ENCODE assay signal across 11 cellular contexts in the genomic region with DNA sequence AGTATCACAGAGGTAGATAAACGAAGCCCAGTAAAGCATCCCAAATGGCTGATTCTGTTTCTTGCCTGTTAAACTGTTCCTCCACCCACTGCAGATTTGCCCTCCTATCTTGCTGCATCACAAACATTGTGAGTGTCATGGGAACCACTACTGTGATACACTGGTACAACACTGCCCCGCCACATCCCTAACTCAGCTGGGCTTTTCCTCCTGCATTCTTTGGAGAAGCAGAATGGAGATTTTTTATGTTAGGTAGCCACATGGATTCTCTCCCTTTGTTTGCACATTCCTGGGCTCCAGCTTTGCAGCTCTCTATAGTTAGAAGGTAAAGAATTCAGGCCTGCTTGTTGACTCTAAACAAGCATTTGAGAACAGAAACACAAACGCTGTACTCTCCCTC.
DNase-seq lines count a peak whose midpoint lies in the region; ATAC-seq and TF ChIP-seq lines count a peak whose summit lies in the region.
"Had no signal": no experiment of that assay in that cellular context is flagged by ENCODE, and none has a peak within 500 bp of the region (broad histone marks: within the 10 kb centered on the region; RNA-seq: fewer than 3 reads in every experiment).

No MANE protein-coding gene starts in this region.

- H3K36me3 Mint-ChIP-seq in brain: peaks cover 53% of the 10 kb centered on the region
- H3K36me3 Mint-ChIP-seq: natural killer cell treated with Interleukin-12 subunit alpha and Interleukin-12 subunit beta and Interleukin-15 and Interleukin-18, amount 100 ng/mL, for 72 hours had no signal

- CTCF ChIA-PET in HEK293T (lab: Yijun Ruan, JAX): no interaction called here

- H3K4me1 Mint-ChIP-seq in brain: peaks cover 60% of the 10 kb centered on the region

- TF ChIP-seq CTCF in brain (conservative IDR thresholded peaks at IDR 0.05): no peak

- H3K27ac Mint-ChIP-seq in brain: peak overlapping the region in 4 of 5 experiments; percentile 68 to 88 (median 82)

- peak overlapping the region in 2 of 5 experiments; percentile 1 to 47 for H3K4me3 Mint-ChIP-seq in brain
- H3K4me3 Mint-ChIP-seq: CD4-positive, CD25-positive, alpha-beta regulatory T cell; natural killer cell treated with Interleukin-12 subunit alpha and Interleukin-12 subunit beta and Interleukin-15 and Interleukin-18, amount 100 ng/mL, for 72 hours had no signal

- peak; percentile 74 for DNase-seq in AG08395 (ENCODE audit: low spot score)
- DNase-seq in HEK293T (ENCODE audit: extremely low spot score): peak; percentile 40
- DNase-seq in iPS-NIHi7 (ENCODE audit: extremely low spot score): peak; percentile 68
- DNase-seq in inferior parietal cortex (ENCODE audit: extremely low spot score): no peak
- DNase-seq: CD4-positive, CD25-positive, alpha-beta regulatory T cell; glutamatergic neuron had no signal

- no peaks in the 10 kb centered on the region for H3K9me3 Mint-ChIP-seq in brain
- H3K9me3 Mint-ChIP-seq: CD4-positive, CD25-positive, alpha-beta regulatory T cell; natural killer cell treated with Interleukin-12 subunit alpha and Interleukin-12 subunit beta and Interleukin-15 and Interleukin-18, amount 100 ng/mL, for 72 hours had no signal

- peaks cover 4% of the 10 kb centered on the region for H3K27me3 Mint-ChIP-seq in brain
- H3K27me3 Mint-ChIP-seq: CD4-positive, CD25-positive, alpha-beta regulatory T cell; natural killer cell treated with Interleukin-12 subunit alpha and Interleukin-12 subunit beta and Interleukin-15 and Interleukin-18, amount 100 ng/mL, for 72 hours had no signal

- POLR2A ChIA-PET in HEK293T (lab: Yijun Ruan, JAX): no interaction called here

- no peak for ATAC-seq in HG02763 (IDR thresholded peaks at IDR 0.05; ENCODE audit: unreplicated experiment)
- no peak for ATAC-seq in GM21447 (IDR thresholded peaks at IDR 0.05; ENCODE audit: unreplicated experiment)
- no peak for ATAC-seq in HG03354 (IDR thresholded peaks at IDR 0.05; ENCODE audit: poor library complexity, severe bottlenecking, unreplicated experiment)
- ATAC-seq: natural killer cell treated with Interleukin-12 subunit alpha and Interleukin-12 subunit beta and Interleukin-15 and Interleukin-18, amount 100 ng/mL, for 72 hours had no signal

TF ChIP-seq in HEK293T, 16 proteins besides CTCF, POLR2A, EP300 and RAD21:
- TF ChIP-seq, protein P1, sequence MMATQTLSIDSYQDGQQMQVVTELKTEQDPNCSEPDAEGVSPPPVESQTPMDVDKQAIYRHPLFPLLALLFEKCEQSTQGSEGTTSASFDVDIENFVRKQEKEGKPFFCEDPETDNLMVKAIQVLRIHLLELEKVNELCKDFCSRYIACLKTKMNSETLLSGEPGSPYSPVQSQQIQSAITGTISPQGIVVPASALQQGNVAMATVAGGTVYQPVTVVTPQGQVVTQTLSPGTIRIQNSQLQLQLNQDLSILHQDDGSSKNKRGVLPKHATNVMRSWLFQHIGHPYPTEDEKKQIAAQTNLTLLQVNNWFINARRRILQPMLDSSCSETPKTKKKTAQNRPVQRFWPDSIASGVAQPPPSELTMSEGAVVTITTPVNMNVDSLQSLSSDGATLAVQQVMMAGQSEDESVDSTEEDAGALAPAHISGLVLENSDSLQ (IDR thresholded peaks at IDR 0.05): no peak
- TF ChIP-seq CTBP1 (IDR thresholded peaks at IDR 0.05; ENCODE audit: borderline replicate concordance): no peak
- no peak for TF ChIP-seq NFRKB (IDR thresholded peaks at IDR 0.05)
- TF ChIP-seq SUZ12 (IDR thresholded peaks at IDR 0.05): no peak
- no peak for TF ChIP-seq LEF1 (IDR thresholded peaks at IDR 0.05; ENCODE audit: borderline replicate concordance)
- TF ChIP-seq FOXK2 (IDR thresholded peaks at IDR 0.05): no peak
- no peak for TF ChIP-seq ARNT (IDR thresholded peaks at IDR 0.05)
- no peak for TF ChIP-seq ZNF384 (IDR thresholded peaks at IDR 0.05)
- no peak for TF ChIP-seq FOXA1 (IDR thresholded peaks at IDR 0.05)
- TF ChIP-seq BHLHE40 (IDR thresholded peaks at IDR 0.05; ENCODE audit: borderline replicate concordance): no peak
- no peak for TF ChIP-seq TARDBP (IDR thresholded peaks at IDR 0.05)
- no peak for TF ChIP-seq FOXM1 (IDR thresholded peaks at IDR 0.05; ENCODE audit: borderline replicate concordance)
